In the genomic region with DNA sequence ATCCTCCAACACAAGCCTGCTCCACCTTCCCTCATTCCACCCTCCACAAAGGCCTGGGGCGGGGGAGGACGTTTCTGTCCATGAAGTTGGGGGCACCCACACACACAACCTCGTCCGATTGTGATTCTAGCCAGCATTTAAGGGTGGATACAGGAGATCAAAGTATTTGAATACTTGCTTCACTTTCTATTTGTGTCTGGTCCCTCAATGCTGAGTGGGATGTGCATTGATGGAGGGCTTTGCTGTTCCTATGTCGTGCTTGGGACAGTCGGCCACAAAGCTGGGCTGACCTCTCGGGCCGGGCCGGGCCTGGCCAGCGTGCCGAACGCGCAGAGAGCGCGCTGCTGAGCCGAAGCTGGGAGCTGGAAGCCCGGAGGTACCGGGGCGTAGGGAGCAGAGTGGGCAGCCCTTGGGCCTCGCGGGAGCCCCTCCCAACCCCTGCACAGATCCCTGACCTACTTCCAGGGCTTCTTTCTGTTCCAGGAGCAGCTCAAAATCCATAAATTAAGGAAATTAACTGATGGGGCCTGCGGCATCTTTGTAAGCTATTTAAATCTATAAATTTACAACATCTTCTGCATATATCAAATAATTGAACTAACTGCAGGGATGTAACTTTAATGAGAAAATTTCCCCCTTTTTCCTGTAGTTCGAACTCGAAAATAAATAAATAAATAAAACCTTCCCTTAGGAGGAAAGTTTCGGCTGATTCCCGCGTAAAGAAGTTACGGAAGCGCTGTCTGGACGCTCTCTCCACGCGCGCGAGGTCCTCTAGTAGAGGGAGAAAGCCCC, we compare ENCODE assay signal across 8 cellular contexts. TPM values are rescaled to one million over a fixed set of nuclear protein-coding genes. Genes with fewer than 3 reads are reported as not detected.
DNase-seq lines count a peak whose midpoint lies in the region; ATAC-seq, FAIRE-seq and TF ChIP-seq lines count a peak whose summit lies in the region.

No MANE protein-coding gene starts in this region.

- ATAC-seq in GM18517 (IDR thresholded peaks at IDR 0.05; ENCODE audit: unreplicated experiment): no peak
- ATAC-seq in HG02852 (IDR thresholded peaks at IDR 0.05; ENCODE audit: unreplicated experiment): no peak

- H3K4me3 Mint-ChIP-seq in progenitor cell of endocrine pancreas (ENCODE audit: low read depth): peak overlapping the region; percentile 80

- no peaks in the 10 kb centered on the region for H3K9me3 Mint-ChIP-seq in progenitor cell of endocrine pancreas (ENCODE audit: low read depth)

- DNase-seq in ELF-1 (ENCODE audit: low read depth, low spot score) (peak; percentile 54), SW480 (ENCODE audit: low spot score) (peak; percentile 47), foreskin fibroblast (peak in 1 of 2 donors; percentile 38), progenitor cell of endocrine pancreas (ENCODE audit: low spot score, unreplicated experiment) (no peak), H54 (ENCODE audit: insufficient read length, low spot score) (no peak), CD1c-positive myeloid dendritic cell (ENCODE audit: extremely low spot score) (no peak)

- H3K27me3 Mint-ChIP-seq in progenitor cell of endocrine pancreas: peaks cover 11% of the 10 kb centered on the region

- no peak for TF ChIP-seq CTCF in foreskin fibroblast (IDR thresholded peaks at IDR 0.05; ENCODE audit: low read depth, low read length)
- no peak for TF ChIP-seq CTCF in progenitor cell of endocrine pancreas (IDR thresholded peaks at IDR 0.05; ENCODE audit: unreplicated experiment)

- no peak for FAIRE-seq in H54 (lab: Jason Lieb, UNC)

- peak overlapping the region; percentile 62 to 76 for H3K4me3 ChIP-seq in foreskin fibroblast (ENCODE audit: low read depth in 1 of 2, low read length in 2 of 2)

- peak overlapping the region; percentile 93 for H3K27ac Mint-ChIP-seq in progenitor cell of endocrine pancreas

- TF ChIP-seq POLR2A in H54 (IDR thresholded peaks at IDR 0.05; ENCODE audit: low read depth, low read length): no peak

- H3K4me1 Mint-ChIP-seq in progenitor cell of endocrine pancreas (ENCODE audit: low read depth): peaks cover 6% of the 10 kb centered on the region

- H3K36me3 Mint-ChIP-seq in progenitor cell of endocrine pancreas (ENCODE audit: insufficient read depth): no peaks in the 10 kb centered on the region

RNA-seq across cellular contexts. Expression of a gene that starts 1.9 kb away (rescaled TPM):
- 61.3 TPM in 2 replicates for total RNA-seq in progenitor cell of endocrine pancreas

Comparison
In these comparisons a context has a peak if more than half of its experiments do, and no peak if none do; other contexts are left out.
1. DNase-seq: peak in ELF-1 (single experiment) and SW480 (single experiment); none in progenitor cell of endocrine pancreas (single experiment), H54 (single experiment) and CD1c-positive myeloid dendritic cell (single experiment).